11 cellular contexts compared by ENCODE assay signal in the genomic region with DNA sequence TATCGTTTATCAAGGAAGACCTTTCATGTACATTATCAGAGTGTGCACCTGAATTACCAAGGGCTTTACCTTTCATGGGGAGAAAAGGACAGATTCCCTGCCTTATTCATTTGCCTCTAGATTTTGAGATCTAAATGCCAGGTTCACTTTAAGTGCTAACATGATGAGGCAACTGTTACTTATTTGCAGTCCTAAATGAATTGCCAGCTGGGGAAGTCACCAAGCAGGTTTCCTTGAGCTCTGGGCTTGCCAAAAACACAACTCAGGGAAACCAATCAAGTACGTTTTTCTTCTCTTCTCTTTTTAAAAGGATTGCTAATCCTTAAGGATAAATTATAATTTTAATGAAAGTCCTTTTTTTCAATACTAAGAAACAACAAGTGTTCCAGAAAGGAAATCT.
DNase-seq lines count a peak whose midpoint lies in the region; ATAC-seq and TF ChIP-seq lines count a peak whose summit lies in the region.
"Had no signal": no experiment of that assay in that cellular context is flagged by ENCODE, and none has a peak within 500 bp of the region (broad histone marks: within the 10 kb centered on the region; RNA-seq: fewer than 3 reads in every experiment).

No MANE protein-coding gene starts in this region.

- CTCF ChIA-PET in activated CD8-positive, alpha-beta T cell treated with anti-CD3 and anti-CD28 coated beads, Interleukin-2, amount 10 ng/mL, durations not matched to agents 7 days and 5 days (lab: Charles Lee) = no interaction called here

- H3K9me3 ChIP-seq in RWPE2 (ENCODE audit: severe bottlenecking) (no peaks in the 10 kb centered on the region), prostate gland (no peaks in the 10 kb centered on the region)
- H3K9me3 ChIP-seq: heart left ventricle had no signal

- POLR2A ChIA-PET in activated CD8-positive, alpha-beta T cell treated with anti-CD3 and anti-CD28 coated beads, Interleukin-2, amount 10 ng/mL, durations not matched to agents 7 days and 5 days (lab: Charles Lee) = no interaction called here

- in situ Hi-C loops in G401 (cut with HindIII; ENCODE audit: low sequenced_read_pairs) (no loop called here), GM13976 (cut with MboI; ENCODE audit: low sequenced_read_pairs, unreplicated experiment) (no loop called here)

- no peak for TF ChIP-seq POLR2A in prostate gland (IDR thresholded peaks at IDR 0.05)

- H3K27me3 ChIP-seq in RWPE2 (ENCODE audit: insufficient read depth, poor library complexity, severe bottlenecking) (no peaks in the 10 kb centered on the region), foreskin keratinocyte (no peaks in the 10 kb centered on the region), prostate gland (replicated peaks; ENCODE audit: insufficient read depth) (no peaks in the 10 kb centered on the region)
- H3K27me3 ChIP-seq: heart left ventricle had no signal

- H3K4me1 Mint-ChIP-seq in activated CD8-positive, alpha-beta T cell treated with anti-CD3 and anti-CD28 coated beads, Interleukin-2, amount 10 ng/mL, durations not matched to agents 7 days and 5 days (ENCODE audit: low read depth) = peaks cover 13% of the 10 kb centered on the region

- 26% methylated on average over 2 of the region's 2 CpGs for WGBS in prostate gland

- intact Hi-C loops in prostate gland (cut with DNase I) = no loop called here

- H3K27ac Mint-ChIP-seq in activated CD8-positive, alpha-beta T cell treated with anti-CD3 and anti-CD28 coated beads, Interleukin-2, amount 10 ng/mL, durations not matched to agents 7 days and 5 days = no peak overlapping the region
- H3K27ac Mint-ChIP-seq: WTC11 had no signal

- DNase-seq in G401 (ENCODE audit: low spot score) (peak; percentile 76), RWPE2 (ENCODE audit: low spot score) (no peak), foreskin keratinocyte (peak; percentile 40 to 59), prostate gland (ENCODE audit: low spot score) (peak; percentile 90), GM10266 (ENCODE audit: extremely low spot score) (no peak), GM13976 (ENCODE audit: low spot score) (no peak)
- no peak for DNase-seq in activated CD8-positive, alpha-beta T cell treated with anti-CD3 and anti-CD28 coated beads, Interleukin-2, amount 10 ng/mL, durations not matched to agents 7 days and 5 days
- DNase-seq: heart left ventricle; stimulated activated naive CD8-positive, alpha-beta T cell treated with anti-CD3 and anti-CD28 coated beads, Interleukin-15, Interleukin-2, amounts not matched to agents 100 U/mL and 50 U/mL, for 24 hours had no signal

- H3K27me3 Mint-ChIP-seq in activated CD8-positive, alpha-beta T cell treated with anti-CD3 and anti-CD28 coated beads, Interleukin-2, amount 10 ng/mL, durations not matched to agents 7 days and 5 days (ENCODE audit: low read depth) = no peaks in the 10 kb centered on the region

- peaks cover 34% of the 10 kb centered on the region for H3K36me3 Mint-ChIP-seq in activated CD8-positive, alpha-beta T cell treated with anti-CD3 and anti-CD28 coated beads, Interleukin-2, amount 10 ng/mL, durations not matched to agents 7 days and 5 days (ENCODE audit: low read depth)

- H3K36me3 ChIP-seq in RWPE2 (ENCODE audit: low read depth) = peaks cover 89% of the 10 kb centered on the region
- H3K36me3 ChIP-seq in prostate gland = no peaks in the 10 kb centered on the region

- H3K4me3 Mint-ChIP-seq in activated CD8-positive, alpha-beta T cell treated with anti-CD3 and anti-CD28 coated beads, Interleukin-2, amount 10 ng/mL, durations not matched to agents 7 days and 5 days = no peak overlapping the region
- H3K4me3 Mint-ChIP-seq: WTC11 had no signal

- ATAC-seq in RWPE2 (ENCODE audit: low read depth) (no peak), foreskin keratinocyte (peak; percentile 50)
- ATAC-seq in activated CD8-positive, alpha-beta T cell treated with anti-CD3 and anti-CD28 coated beads, Interleukin-2, amount 10 ng/mL, durations not matched to agents 7 days and 5 days = no peak
- ATAC-seq: heart left ventricle; stimulated activated naive CD8-positive, alpha-beta T cell treated with anti-CD3 and anti-CD28 coated beads, Interleukin-15, Interleukin-2, amounts not matched to agents 100 U/mL and 50 U/mL, for 24 hours; WTC11 had no signal

- H3K4me1 ChIP-seq in RWPE2 (ENCODE audit: insufficient read depth, poor library complexity, severe bottlenecking) (peaks cover 47% of the 10 kb centered on the region), foreskin keratinocyte (peaks cover 37% of the 10 kb centered on the region), prostate gland (replicated peaks) (peaks cover 16% of the 10 kb centered on the region)

- H3K27ac ChIP-seq in RWPE2 (ENCODE audit: poor library complexity, severe bottlenecking) (peak overlapping the region; percentile 21), foreskin keratinocyte (no peak overlapping the region), prostate gland (peak overlapping the region; percentile 34 to 65)
- H3K27ac ChIP-seq: coronary artery had no signal

- H3K4me3 ChIP-seq in RWPE2 (ENCODE audit: severe bottlenecking) (no peak overlapping the region), prostate gland (no peak overlapping the region)
- H3K4me3 ChIP-seq: coronary artery, heart left ventricle had no signal

- H3K9me3 Mint-ChIP-seq in activated CD8-positive, alpha-beta T cell treated with anti-CD3 and anti-CD28 coated beads, Interleukin-2, amount 10 ng/mL, durations not matched to agents 7 days and 5 days (ENCODE audit: insufficient read depth) = no peaks in the 10 kb centered on the region
- H3K9me3 Mint-ChIP-seq: WTC11 had no signal

- TF ChIP-seq CTCF in RWPE2 (IDR thresholded peaks at IDR 0.05; ENCODE audit: poor library complexity, severe bottlenecking) (no peak), foreskin keratinocyte (conservative IDR thresholded peaks at IDR 0.05) (no peak), prostate gland (IDR thresholded peaks at IDR 0.05) (no peak), GM10266 (IDR thresholded peaks at IDR 0.05; ENCODE audit: control insufficient read depth, insufficient read depth, low read depth, missing control alignments) (no peak), GM13976 (IDR thresholded peaks at IDR 0.05; ENCODE audit: borderline replicate concordance, control extremely low read depth, extremely low read depth, insufficient read depth, missing control alignments) (no peak)

Comparison
In these comparisons a context has a peak if more than half of its experiments do, and no peak if none do; other contexts are left out.
1. DNase-seq: peak in G401 (single experiment), foreskin keratinocyte (2 of 2) and prostate gland (single experiment); none in RWPE2 (single experiment), GM10266 (single experiment), activated CD8-positive, alpha-beta T cell treated with anti-CD3 and anti-CD28 coated beads, Interleukin-2, amount 10 ng/mL, durations not matched to agents 7 days and 5 days (single experiment) and GM13976 (single experiment).